17 cellular contexts compared by ENCODE assay signal in genomic region chr15:78928616-78929093, GRCh38. TPM values are rescaled to one million over a fixed set of nuclear protein-coding genes. Genes with fewer than 3 reads are reported as not detected.
A peak's percentile ranks its signal among the peaks of the same experiment; 100 is the strongest.
DNase-seq lines count a peak whose midpoint lies in the region; ATAC-seq and TF ChIP-seq lines count a peak whose summit lies in the region.
"Had no signal": no experiment of that assay in that cellular context is flagged by ENCODE, and none has a peak within 500 bp of the region (broad histone marks: within the 10 kb centered on the region; RNA-seq: fewer than 3 reads in every experiment).

No MANE protein-coding gene starts in this region.

- H4K20me1 ChIP-seq in PC-9 (ENCODE audit: insufficient read depth): no peaks in the 10 kb centered on the region

- H3K4me3 ChIP-seq in H7 (ENCODE audit: insufficient read depth, low read depth, low read length): no peak overlapping the region
- H3K4me3 ChIP-seq in PC-9: no peak overlapping the region
- H3K4me3 ChIP-seq: HAP-1, Peyer's patch had no signal

- DNase-seq in H7 (peak; percentile 57), sciatic nerve (ENCODE audit: low spot score) (peak; percentile 53), PC-9 (no peak), foreskin melanocyte (no peak), NCI-H1694 (lab: John Stamatoyannopoulos, UW) (no peak)
- DNase-seq: DMS79, NCI-H1048, NCI-H146, NCI-H226, NCI-H524 treated with DMSO at 0.1 percent for 48 hours, Peyer's patch, Right ventricle myocardium superior had no signal

- H3K79me2 ChIP-seq in PC-9 (ENCODE audit: low read depth): no peaks in the 10 kb centered on the region

- H3K27me3 Mint-ChIP-seq in dendritic cell treated with granulocyte-macrophage colony-stimulating factor and Interleukin-4, amounts not matched to agents 40 ng/mL and 50 ng/mL, for 4 days: no peaks in the 10 kb centered on the region

- H2AFZ ChIP-seq in PC-9: no peak overlapping the region

- BruUV-seq in PC-9 (replicated peaks; lab: Mats Ljungman, UMichigan): no TSS peak

- H3K4me3 Mint-ChIP-seq in dendritic cell treated with granulocyte-macrophage colony-stimulating factor and Interleukin-4, amounts not matched to agents 40 ng/mL and 50 ng/mL, for 4 days: no peak overlapping the region

- peaks cover 22% of the 10 kb centered on the region for H3K4me1 ChIP-seq in PC-9 (replicated peaks; ENCODE audit: insufficient read depth)
- H3K4me1 ChIP-seq: HAP-1, Peyer's patch had no signal

- no peaks in the 10 kb centered on the region for H3K27me3 ChIP-seq in H7 (ENCODE audit: control insufficient read depth, insufficient read depth, low read length)
- H3K27me3 ChIP-seq in PC-9 (ENCODE audit: insufficient read depth, low read depth): no peaks in the 10 kb centered on the region
- H3K27me3 ChIP-seq: Peyer's patch had no signal

- peak overlapping the region; percentile 79 for H3K27ac Mint-ChIP-seq in dendritic cell treated with granulocyte-macrophage colony-stimulating factor and Interleukin-4, amounts not matched to agents 40 ng/mL and 50 ng/mL, for 4 days

- intact Hi-C loops in dendritic cell treated with granulocyte-macrophage colony-stimulating factor and Interleukin-4, amounts not matched to agents 40 ng/mL and 50 ng/mL, for 4 days (cut with micrococcal nuclease): no loop called here
- intact Hi-C loops in sciatic nerve (cut with DNase I): no loop called here
- intact Hi-C loops in PC-9 (cut with micrococcal nuclease; ENCODE audit: unreplicated experiment): loop anchor here (5.0 kb wide), 1 partner anchor 254 kb away; no protein-coding TSS in a partner anchor

- H3F3A ChIP-seq in PC-9 (ENCODE audit: insufficient read depth, low read depth): peaks cover 25% of the 10 kb centered on the region

- POLR2A ChIA-PET in PC-9 (lab: Charles Lee; ENCODE audit: unreplicated experiment): no interaction called here

- CTCF ChIA-PET in PC-9 (lab: Charles Lee): interaction anchor here (0.7 kb wide), 1 partner anchor 1594 kb away, joined by 4 read pairs; no protein-coding TSS in a partner anchor

- H3K27ac ChIP-seq in C4-2B (peak overlapping the region; percentile 86; the same call in 1 of the 2 replicates), PC-9 (no peak overlapping the region)
- H3K27ac ChIP-seq: KMS-11, Peyer's patch had no signal

- H3K4me1 Mint-ChIP-seq in dendritic cell treated with granulocyte-macrophage colony-stimulating factor and Interleukin-4, amounts not matched to agents 40 ng/mL and 50 ng/mL, for 4 days (ENCODE audit: low read depth): peaks cover 94% of the 10 kb centered on the region

- TF ChIP-seq CTCF in C4-2B (conservative IDR thresholded peaks at IDR 0.05) (no peak), PC-9 (conservative IDR thresholded peaks at IDR 0.05) (no peak)

- ATAC-seq in sciatic nerve: no peak
- ATAC-seq: SK-N-SH treated with all-trans-retinoic acid at 6 μM for 48 hours had no signal

- no peaks in the 10 kb centered on the region for H3K9me2 ChIP-seq in PC-9 (ENCODE audit: insufficient read depth)

- no peaks in the 10 kb centered on the region for H3K9me3 Mint-ChIP-seq in dendritic cell treated with granulocyte-macrophage colony-stimulating factor and Interleukin-4, amounts not matched to agents 40 ng/mL and 50 ng/mL, for 4 days

- peaks cover 2% of the 10 kb centered on the region for H3K36me3 ChIP-seq in H7 (replicated peaks; ENCODE audit: control insufficient read depth, insufficient read depth, low read length)
- H3K36me3 ChIP-seq in PC-9 (ENCODE audit: low read depth): no peaks in the 10 kb centered on the region

- no peak overlapping the region for H3K4me2 ChIP-seq in PC-9
- H3K4me2 ChIP-seq: KMS-11 had no signal

- peaks cover 100% of the 10 kb centered on the region for H3K36me3 Mint-ChIP-seq in dendritic cell treated with granulocyte-macrophage colony-stimulating factor and Interleukin-4, amounts not matched to agents 40 ng/mL and 50 ng/mL, for 4 days (ENCODE audit: low read depth)

- no peaks in the 10 kb centered on the region for H3K9me3 ChIP-seq in PC-9 (ENCODE audit: insufficient read depth, low read depth)
- H3K9me3 ChIP-seq: HAP-1, Peyer's patch had no signal

RNA-seq across cellular contexts. Expression of gene CTSH, which starts 16.2 kb away (rescaled TPM):
- 16.9 and 17.1 TPM in 2 replicates for total RNA-seq in H7 (2014; rRNA removed; shearing (Covaris generic))
- total RNA-seq in sciatic nerve (81.6 TPM), PC-9 (2021) (101 and 128 TPM in 2 replicates)

RNA-seq across cellular contexts. Expression of gene MORF4L1, which starts 56.0 kb away (rescaled TPM):
- total RNA-seq in H7 (2014; rRNA removed; shearing (Covaris generic)): 235 and 339 TPM in 2 replicates
- total RNA-seq in sciatic nerve (342 TPM), PC-9 (2021) (240 and 282 TPM in 2 replicates)

Comparison
In these comparisons a context has a peak if more than half of its experiments do, and no peak if none do; other contexts are left out.
1. DNase-seq: peak in H7 (single experiment) and sciatic nerve (single experiment); none in PC-9 (0 of 2), foreskin melanocyte (single experiment) and NCI-H1694 (single experiment).